In genomic region chr7:142796001-142796500, GRCh38 we compare ENCODE assay signal across 8 cellular contexts. TPM values are rescaled to one million over a fixed set of nuclear protein-coding genes. Genes with fewer than 3 reads are reported as not detected.
DNase-seq lines count a peak whose midpoint lies in the region; ATAC-seq and TF ChIP-seq lines count a peak whose summit lies in the region.

No MANE protein-coding gene starts in this region.

- WGBS in mesendoderm (ENCODE audit: extremely low coverage, insufficient coverage, low lambda C conversion rate), result no CpG with 5 or more reads among the region's 9 CpGs

- no peak overlapping the region for H4K8ac ChIP-seq in mesendoderm (ENCODE audit: low read depth, low read length)

- no peak overlapping the region for H4K5ac ChIP-seq in mesendoderm (ENCODE audit: low read length)

- peaks cover 4% of the 10 kb centered on the region for H3K4me1 ChIP-seq in mesendoderm (ENCODE audit: control insufficient read depth, low read depth, low read length)

- no peak overlapping the region for H3K27ac ChIP-seq in mesendoderm (ENCODE audit: low read depth, low read length)

- H3K36me3 ChIP-seq in H7 (replicated peaks; ENCODE audit: control insufficient read depth, insufficient read depth, low read length) (no peaks in the 10 kb centered on the region), mesendoderm (ENCODE audit: control insufficient read depth, insufficient read depth, low read length) (no peaks in the 10 kb centered on the region)

- H3K4me2 ChIP-seq in mesendoderm (ENCODE audit: low read length), result peak overlapping the region; percentile 91

- no peak for DNase-seq in AG04449 (ENCODE audit: low read depth, low spot score)
- DNase-seq in H7, result peak; percentile 62
- no peak for DNase-seq in astrocyte of the cerebellum (ENCODE audit: low read depth)
- DNase-seq in mesendoderm, result peak; percentile 48
- DNase-seq in NCI-H526 (lab: John Stamatoyannopoulos, UW), result no peak
- no peak for DNase-seq in GM20000 (ENCODE audit: low spot score)
- DNase-seq in activated CD4-positive, CD25-positive, alpha-beta regulatory T cell treated with anti-CD3 and anti-CD28 coated beads, Interleukin-2, amount 50 U/mL, for 72 hours, result no peak

- H2BK5ac ChIP-seq in mesendoderm (ENCODE audit: low read length), result no peak overlapping the region

- H3K56ac ChIP-seq in mesendoderm (ENCODE audit: low read length), result peak overlapping the region; percentile 68

- POLR2A ChIA-PET in AG04449 (lab: Yijun Ruan, JAX), result interaction anchor here (0.6 kb wide), 1 partner anchor 344 kb away, joined by 3 read pairs; no protein-coding TSS in a partner anchor

- no peak for TF ChIP-seq CTCF in AG04449 (IDR thresholded peaks at IDR 0.05; ENCODE audit: insufficient read depth, low read length, missing control alignments)
- TF ChIP-seq CTCF in astrocyte of the cerebellum (IDR thresholded peaks at IDR 0.05; ENCODE audit: low read depth, low read length, missing control alignments), result no peak
- TF ChIP-seq CTCF in GM20000 (IDR thresholded peaks at IDR 0.05; ENCODE audit: extremely low read depth, missing control alignments), result no peak

- no peak overlapping the region for H2AK5ac ChIP-seq in mesendoderm (ENCODE audit: low read length)

- ATAC-seq in GM21423 (IDR thresholded peaks at IDR 0.05; ENCODE audit: unreplicated experiment), result no peak

- peak overlapping the region; percentile 68 for H3K9ac ChIP-seq in mesendoderm (ENCODE audit: low read length)

- CTCF ChIA-PET in AG04449 (lab: Yijun Ruan, JAX), result interaction anchor here (0.8 to 9.6 kb wide), 5 partner anchors 12 to 383 kb away, joined by 3 to 90 read pairs (median 3); no protein-coding TSS in a partner anchor

- H3K4ac ChIP-seq in mesendoderm (ENCODE audit: low read depth, low read length), result no peak overlapping the region

- H3K27me3 ChIP-seq in H7 (ENCODE audit: control insufficient read depth, insufficient read depth, low read length) (peaks cover 47% of the 10 kb centered on the region), mesendoderm (ENCODE audit: insufficient read depth, low read length, poor library complexity) (no peaks in the 10 kb centered on the region)

- in situ Hi-C loops in astrocyte of the cerebellum (cut with HindIII; ENCODE audit: low sequenced_read_pairs), result no loop called here

- H3K4me3 ChIP-seq in AG04449 (ENCODE audit: low read depth, low read length) (peak overlapping the region; percentile 57), H7 (ENCODE audit: insufficient read depth, low read depth, low read length) (peak overlapping the region; percentile 47; the same call in 1 of the 2 replicates), astrocyte of the cerebellum (ENCODE audit: low read depth, low read length) (peak overlapping the region; percentile 54), mesendoderm (ENCODE audit: low read length) (no peak overlapping the region)

- no peaks in the 10 kb centered on the region for H3K79me1 ChIP-seq in mesendoderm (ENCODE audit: low read length)

- H3K79me2 ChIP-seq in mesendoderm (ENCODE audit: control insufficient read depth, insufficient read depth, low read length), result no peaks in the 10 kb centered on the region

- no peak overlapping the region for H2BK120ac ChIP-seq in mesendoderm (ENCODE audit: low read depth, low read length)

- no peak overlapping the region for H2BK15ac ChIP-seq in mesendoderm (replicated peaks; ENCODE audit: low read depth)

- peak overlapping the region; percentile 46 for H3K18ac ChIP-seq in mesendoderm (ENCODE audit: low read length)

- H3K23ac ChIP-seq in mesendoderm (ENCODE audit: low read length), result no peak overlapping the region

RNA-seq across cellular contexts. Expression of gene PRSS2, which starts 25.3 kb away (rescaled TPM):
- 0.97 TPM in 1 of 2 replicates, not detected in the other for total RNA-seq in H7 (2014; rRNA removed; shearing (Covaris generic))
- 2.3 TPM for polyA plus RNA-seq in mesendoderm (2013, experiment 1 of 2)
- polyA plus RNA-seq in mesendoderm (2013, experiment 2 of 2), result 2.7 TPM

RNA-seq across cellular contexts. Expression of gene PRSS1, which starts 46.8 kb away (rescaled TPM):
- 0.62 and 0.96 TPM in 2 replicates for total RNA-seq in H7 (2014; rRNA removed; shearing (Covaris generic))
- polyA plus RNA-seq in mesendoderm (2013, experiment 1 of 2), result 1.1 TPM
- polyA plus RNA-seq in mesendoderm (2013, experiment 2 of 2), result 1.2 TPM

RNA-seq across cellular contexts. Expression of gene EPHB6, which starts 58.8 kb away (rescaled TPM):
- total RNA-seq in H7 (2014; rRNA removed; shearing (Covaris generic)), result 4.0 and 8.8 TPM in 2 replicates
- polyA plus RNA-seq in mesendoderm (2013, experiment 1 of 2), result 5.5 TPM
- polyA plus RNA-seq in mesendoderm (2013, experiment 2 of 2), result 5.0 TPM

Comparison
In these comparisons a context has a peak if more than half of its experiments do, and no peak if none do; other contexts are left out.
1. DNase-seq: peak in H7 (single experiment) and mesendoderm (single experiment); none in AG04449 (single experiment), astrocyte of the cerebellum (single experiment), NCI-H526 (0 of 2), GM20000 (single experiment) and activated CD4-positive, CD25-positive, alpha-beta regulatory T cell treated with anti-CD3 and anti-CD28 coated beads, Interleukin-2, amount 50 U/mL, for 72 hours (single experiment).